Comparison of ENCODE assay signal across 8 cellular contexts in the genomic region with DNA sequence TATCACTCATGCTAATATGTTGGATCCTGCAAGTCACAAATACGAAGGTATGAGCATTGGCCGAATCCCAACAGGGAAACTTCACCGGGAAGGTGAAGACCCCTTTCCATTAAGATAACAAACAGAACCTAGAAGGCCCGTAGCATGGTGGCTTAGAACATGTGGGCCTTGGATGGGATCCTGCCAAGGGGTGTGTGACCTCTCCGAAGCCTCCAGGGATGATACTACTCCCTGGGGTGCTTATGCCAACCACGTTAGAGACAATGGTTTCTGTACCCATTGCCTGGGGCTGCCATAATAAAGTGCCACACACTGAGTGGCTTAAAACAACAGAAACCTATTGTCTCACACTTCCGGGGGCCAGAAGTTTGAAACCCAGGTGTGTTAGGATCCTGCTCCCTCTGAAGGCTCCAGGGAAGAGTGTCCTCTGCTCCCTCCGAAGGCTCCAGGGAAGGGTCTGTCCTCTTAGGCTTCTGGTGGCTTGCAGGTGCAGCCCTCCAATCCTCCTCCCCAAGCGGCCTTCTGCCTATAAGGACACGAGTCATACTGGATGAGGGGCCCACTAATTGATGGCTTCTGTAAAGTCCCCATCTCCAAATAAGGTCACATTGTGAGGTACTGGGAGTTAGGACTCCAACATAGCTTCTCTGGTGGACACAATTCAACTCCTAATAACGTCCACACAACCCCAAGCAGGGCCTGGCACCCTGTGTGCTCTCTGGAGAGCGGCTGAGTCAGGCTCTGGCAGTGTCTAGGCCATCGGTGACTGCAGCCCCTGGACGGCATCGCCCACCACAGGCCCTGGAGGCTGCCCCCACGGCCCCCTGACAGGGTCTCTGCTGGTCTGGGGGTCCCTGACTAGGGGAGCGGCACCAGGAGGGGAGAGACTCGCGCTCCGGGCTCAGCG. TPM values are rescaled to one million over a fixed set of nuclear protein-coding genes. Genes with fewer than 3 reads are reported as not detected.
DNase-seq lines count a peak whose midpoint lies in the region; ATAC-seq, FAIRE-seq and TF ChIP-seq lines count a peak whose summit lies in the region.

No MANE protein-coding gene starts in this region.

- H3K36me3 ChIP-seq in GM23248 (ENCODE audit: low read depth): no peaks in the 10 kb centered on the region
- H3K36me3 ChIP-seq in hepatocyte (replicated peaks; ENCODE audit: insufficient read depth, low read depth): no peaks in the 10 kb centered on the region
- H3K36me3 ChIP-seq in subcutaneous abdominal adipose tissue (ENCODE audit: control insufficient read depth in 5 of 5, insufficient read depth in 5 of 5, low read length in 5 of 5): peaks cover 0 to 6% (median 4%) of the 10 kb centered on the region in 5 donors

- H3K4me1 Mint-ChIP-seq in activated B cell treated with CpG ODN at 0.5 μM for 24 hours: peaks cover 8% of the 10 kb centered on the region

- no peak for TF ChIP-seq EP300 in A549 (IDR thresholded peaks at IDR 0.05)

- H3K27me3 ChIP-seq in GM23248 (replicated peaks; ENCODE audit: insufficient read depth) (no peaks in the 10 kb centered on the region), hepatocyte (no peaks in the 10 kb centered on the region), subcutaneous abdominal adipose tissue (ENCODE audit: control insufficient read depth in 5 of 5, insufficient read depth in 4 of 5, low read length in 5 of 5) (no peaks in the 10 kb centered on the region)

- H3K9ac ChIP-seq in GM23248 (peak overlapping the region; percentile 80), subcutaneous abdominal adipose tissue (ENCODE audit: low read length in 5 of 5) (peak overlapping the region in 4 of 5 donors; percentile 53 to 72 (median 66))

- H3K27me3 Mint-ChIP-seq in activated B cell treated with CpG ODN at 0.5 μM for 24 hours: peaks cover under 1% of the 10 kb centered on the region

- H3K4me3 ChIP-seq in A549 (peak overlapping the region; percentile 42), GM23248 (peak overlapping the region; percentile 82), hepatocyte (peak overlapping the region; percentile 26), subcutaneous abdominal adipose tissue (ENCODE audit: low read depth in 1 of 5, low read length in 5 of 5) (peak overlapping the region in 4 of 5 donors; percentile 62 to 75 (median 69))

- POLR2A ChIA-PET in A549 (lab: Yijun Ruan, JAX) (no interaction called here), activated B cell treated with CpG ODN at 0.5 μM for 24 hours (lab: Charles Lee) (interaction anchor here (0.6 to 3.6 kb wide), 6 partner anchors 10 to 645 kb away, joined by 3 to 20 read pairs (median 3); partner anchors contain the start of gene C10orf143)

- H3K27ac ChIP-seq in A549 (peak overlapping the region; percentile 73 to 89), GM23248 (0 out of 2 replicates have a peak overlapping the region, but pooled peaks have one; percentile 20), hepatocyte (peak overlapping the region; percentile 53), subcutaneous abdominal adipose tissue (ENCODE audit: low read depth, low read length) (peak overlapping the region; percentile 67)

- peak overlapping the region; percentile 98 for H2AFZ ChIP-seq in GM23248
- peak overlapping the region; percentile 94 for H2AFZ ChIP-seq in hepatocyte

- ATAC-seq in A549 (peak in 1 of 2 experiments; percentile 20; a peak in 3 of 6 replicates), activated B cell treated with CpG ODN at 0.5 μM for 24 hours (ENCODE audit: low read depth) (no peak), GM18519 (IDR thresholded peaks at IDR 0.05; ENCODE audit: low FRiP score, unreplicated experiment) (no peak)

- H3K9me3 ChIP-seq in A549 (no peaks in the 10 kb centered on the region), GM23248 (ENCODE audit: low read depth) (no peaks in the 10 kb centered on the region), hepatocyte (ENCODE audit: low read depth) (no peaks in the 10 kb centered on the region), subcutaneous abdominal adipose tissue (ENCODE audit: control insufficient read depth in 5 of 5, low read length in 5 of 5) (no peaks in the 10 kb centered on the region)

- no peak for TF ChIP-seq RAD21 in A549 (conservative IDR thresholded peaks at IDR 0.05 in 1 of 2, IDR thresholded peaks at IDR 0.05 in 1 of 2)

- H3K4me3 Mint-ChIP-seq in activated B cell treated with CpG ODN at 0.5 μM for 24 hours: peak overlapping the region; percentile 80

- DNase-seq in A549 (ENCODE audit: low read depth in 1 of 2, low spot score in 1 of 2) (no peak), GM23248 (peak; percentile 24), activated B cell treated with CpG ODN at 0.5 μM for 24 hours (no peak), hepatocyte (ENCODE audit: low spot score) (no peak), cerebellar nuclear complex (lab: John Stamatoyannopoulos, UW) (no peak), germinal center (ENCODE audit: low spot score) (no peak)

- TF ChIP-seq CTCF in A549 (IDR thresholded peaks at IDR 0.05) (no peak), activated B cell treated with CpG ODN at 0.5 μM for 24 hours (IDR thresholded peaks at IDR 0.05) (no peak), hepatocyte (IDR thresholded peaks at IDR 0.05; ENCODE audit: poor library complexity) (no peak)

- in situ Hi-C loops in GM23248 (cut with MboI): no loop called here

- H3K79me2 ChIP-seq in GM23248 (ENCODE audit: insufficient read depth) (peaks cover 5% of the 10 kb centered on the region; the same call in 1 of the 2 replicates), hepatocyte (peaks cover 8% of the 10 kb centered on the region)

- no peaks in the 10 kb centered on the region for H3K9me3 Mint-ChIP-seq in activated B cell treated with CpG ODN at 0.5 μM for 24 hours

- H3F3A ChIP-seq in GM23248 (ENCODE audit: insufficient read depth): no peaks in the 10 kb centered on the region

- CTCF ChIA-PET in A549 (lab: Yijun Ruan, JAX): no interaction called here
- CTCF ChIA-PET in activated B cell treated with CpG ODN at 0.5 μM for 24 hours (lab: Charles Lee): interaction anchor here (1.7 kb wide), 1 partner anchor 644 kb away, joined by 4 read pairs; the partner anchor contains the start of gene C10orf143

- TF ChIP-seq POLR2A in A549 (IDR thresholded peaks at IDR 0.05; ENCODE audit: low read length): no peak

- H3K4me1 ChIP-seq in A549 (no peaks in the 10 kb centered on the region), GM23248 (ENCODE audit: insufficient read depth) (0 out of 2 replicates have a peak, but pooled peaks cover 5% of the 10 kb centered on the region), hepatocyte (ENCODE audit: insufficient read depth) (peaks cover 25% of the 10 kb centered on the region), subcutaneous abdominal adipose tissue (ENCODE audit: control insufficient read depth in 5 of 5, insufficient read depth in 5 of 5, low read length in 5 of 5) (peaks cover 2 to 20% (median 19%) of the 10 kb centered on the region in 5 donors)

- no peak for FAIRE-seq in A549 (lab: Jason Lieb, UNC)

- H3K4me2 ChIP-seq in A549: peak overlapping the region; percentile 80
- H3K4me2 ChIP-seq in GM23248 (ENCODE audit: unreplicated experiment): peak overlapping the region; percentile 80
- peak overlapping the region; percentile 85 for H3K4me2 ChIP-seq in hepatocyte

- intact Hi-C loops in activated B cell treated with CpG ODN at 0.5 μM for 24 hours (cut with micrococcal nuclease): loop anchor here (2.0 to 5.0 kb wide), 4 partner anchors 36 to 1339 kb away; partner anchors contain the start of gene MKI67

- peaks cover 2% of the 10 kb centered on the region for H3K36me3 Mint-ChIP-seq in activated B cell treated with CpG ODN at 0.5 μM for 24 hours (ENCODE audit: low read depth)

- no peaks in the 10 kb centered on the region for H3K9me2 ChIP-seq in GM23248 (ENCODE audit: insufficient read depth)
- H3K9me2 ChIP-seq in hepatocyte (replicated peaks; ENCODE audit: insufficient read depth): no peaks in the 10 kb centered on the region

- H4K20me1 ChIP-seq in GM23248 (ENCODE audit: insufficient read depth): no peaks in the 10 kb centered on the region
- H4K20me1 ChIP-seq in hepatocyte (ENCODE audit: insufficient read depth, poor library complexity, severe bottlenecking): no peaks in the 10 kb centered on the region

- H3K27ac Mint-ChIP-seq in activated B cell treated with CpG ODN at 0.5 μM for 24 hours: peak overlapping the region; percentile 72

- 48% methylated on average over 10 of the region's 21 CpGs for WGBS in A549 (ENCODE audit: missing lambda C conversion rate)
- WGBS in GM23248 (ENCODE audit: low coverage in 1 of 2, low lambda C conversion rate in 2 of 2, missing lambda C conversion rate in 2 of 2), 2 experiments: 63 to 73% methylated on average over 18 to 21 of the region's 21 CpGs
- WGBS in hepatocyte (ENCODE audit: low lambda C conversion rate, missing lambda C conversion rate): 97% methylated on average over 21 of the region's 21 CpGs

TF ChIP-seq in A549, 52 proteins besides CTCF, POLR2A, EP300 and RAD21:
- no peak for TF ChIP-seq JUN (IDR thresholded peaks at IDR 0.05)
- TF ChIP-seq ESRRA (IDR thresholded peaks at IDR 0.05; ENCODE audit: borderline replicate concordance, low read length): no peak
- no peak for TF ChIP-seq MAX (IDR thresholded peaks at IDR 0.05)
- TF ChIP-seq ZC3H11A (IDR thresholded peaks at IDR 0.05): no peak
- TF ChIP-seq NR3C1 (IDR thresholded peaks at IDR 0.05): no peak
- TF ChIP-seq SREBF2 (IDR thresholded peaks at IDR 0.05): no peak

RNA-seq across cellular contexts. Expression of gene MGMT, which starts 1.0 kb away (rescaled TPM):
- polyA plus RNA-seq in A549 (2011; rRNA removed): 4.4 and 4.9 TPM in 2 replicates
- polyA plus RNA-seq in A549 (2012; cell fraction: cytosol; rRNA removed): 8.1 and 8.5 TPM in 2 replicates
- 7.3 and 8.9 TPM in 2 replicates for polyA plus RNA-seq in A549 (2012; cell fraction: nucleus; rRNA removed)
- polyA plus RNA-seq in A549 (2017; fragmentation: RNase III; extraction: RNeasy Plus Mini Kit Qiagen cat#74134 plus additional on column Dnase treatment): 4.3 to 5.6 TPM (median 5.2 TPM) in 3 replicates
- polyA minus RNA-seq in A549 (2011; rRNA and poly(A)+ RNA removed): 2.8 and 3.1 TPM in 2 replicates
- 15.7 and 28.5 TPM in 2 replicates for total RNA-seq in GM23248 (2014; rRNA removed; shearing (Covaris generic))
- 35.1 and 38.1 TPM in 2 replicates for polyA plus RNA-seq in GM23248 (2016; fragmentation: Nextera tagmentation; extraction: Ambion mirVana)
- 22.5 and 25.8 TPM in 2 replicates for total RNA-seq in activated B cell treated with CpG ODN at 0.5 μM for 24 hours
- total RNA-seq in hepatocyte: 30.5 and 41.5 TPM in 2 replicates
- polyA plus RNA-seq in hepatocyte: 41.9 and 44.2 TPM in 2 replicates

Comparison
In these comparisons a context has a peak if more than half of its experiments do, and no peak if none do; other contexts are left out.
1. H3K27ac ChIP-seq: peak in every context shown above with its lines; median percentile 81 in A549; 67 in subcutaneous abdominal adipose tissue; 53 in hepatocyte; 20 in GM23248.
2. H3K4me3 ChIP-seq: peak in every context shown above with its lines; median percentile 82 in GM23248; 69 in subcutaneous abdominal adipose tissue; 42 in A549; 26 in hepatocyte.